23 cellular contexts compared by ENCODE assay signal in the genomic region with DNA sequence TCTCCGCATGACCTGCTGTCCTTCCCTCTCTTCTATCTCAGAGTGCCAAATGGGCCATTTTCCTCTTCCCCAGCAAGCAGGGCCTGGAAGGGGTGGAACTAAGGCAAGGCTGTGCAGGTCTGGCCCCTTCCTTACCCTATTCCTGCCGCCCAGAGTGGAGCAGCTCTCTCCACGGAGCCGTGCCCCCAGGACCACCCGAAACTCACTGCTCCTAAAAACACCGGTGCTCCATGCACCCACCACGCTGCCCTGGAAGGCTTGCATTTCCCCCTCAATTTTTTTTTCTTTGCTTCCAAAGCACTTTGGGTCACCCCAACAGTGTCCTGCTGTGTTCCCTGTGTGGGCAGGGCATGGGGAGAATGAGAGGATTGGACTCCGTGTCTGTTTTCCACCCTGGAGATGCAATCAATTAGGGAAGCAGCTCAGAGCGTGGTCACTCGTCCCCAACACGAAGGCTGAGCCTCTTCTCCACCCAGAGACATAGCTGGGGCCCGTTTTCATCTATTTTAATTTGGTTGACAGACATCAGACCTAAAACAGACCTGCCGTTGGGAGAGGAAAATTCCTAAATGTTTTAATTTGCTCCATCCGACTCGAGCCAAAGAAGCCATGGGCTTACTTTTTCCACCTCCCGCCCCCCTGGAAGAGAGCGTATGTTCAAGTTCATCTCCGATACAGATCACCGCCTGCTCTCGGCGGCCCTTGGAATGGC. TPM values are rescaled to one million over a fixed set of nuclear protein-coding genes. Genes with fewer than 3 reads are reported as not detected.
"Had no signal": no experiment of that assay in that cellular context is flagged by ENCODE, and none has a peak within 500 bp of the region (broad histone marks: within the 10 kb centered on the region; RNA-seq: fewer than 3 reads in every experiment).

No MANE protein-coding gene starts in this region.

- H3K36me3 ChIP-seq: breast epithelium, gastroesophageal sphincter, heart right ventricle, ovary, tibial artery, uterus had no signal

- ATAC-seq: activated T-cell treated with anti-CD3 and anti-CD28 coated beads, Interleukin-2, amount 50 U/mL, for 72 hours; gastroesophageal sphincter; heart right ventricle; stimulated activated naive B cell treated with anti-CD40 and anti-IgM and Interleukin-4, amounts not matched to agents 10 μg/mL and 1 μg/mL and 100 μg/mL, for 72 hours; T-cell had no signal

- H3K27ac Mint-ChIP-seq: activated naive CD8-positive, alpha-beta T cell treated with anti-CD3 and anti-CD28 coated beads, Interleukin-2, amount 10 ng/mL, durations not matched to agents 7 days and 5 days; activated T-cell treated with anti-CD3 and anti-CD28 coated beads, Interleukin-2, amount 50 U/mL, for 72 hours; stimulated activated naive B cell treated with anti-CD40 and anti-IgM and Interleukin-4, amounts not matched to agents 10 μg/mL and 1 μg/mL and 100 μg/mL, for 72 hours; T-cell had no signal

- H3K27ac ChIP-seq: breast epithelium, gastroesophageal sphincter, heart right ventricle, ovary, tibial artery, uterus had no signal

- H3K36me3 Mint-ChIP-seq: activated naive CD8-positive, alpha-beta T cell treated with anti-CD3 and anti-CD28 coated beads, Interleukin-2, amount 10 ng/mL, durations not matched to agents 7 days and 5 days; stimulated activated naive B cell treated with anti-CD40 and anti-IgM and Interleukin-4, amounts not matched to agents 10 μg/mL and 1 μg/mL and 100 μg/mL, for 72 hours; T-cell had no signal

- H3K4me3 ChIP-seq: breast epithelium, gastroesophageal sphincter, heart right ventricle, ovary, tibial artery, uterus had no signal

- H3K9me3 Mint-ChIP-seq: activated naive CD8-positive, alpha-beta T cell treated with anti-CD3 and anti-CD28 coated beads, Interleukin-2, amount 10 ng/mL, durations not matched to agents 7 days and 5 days; activated T-cell treated with anti-CD3 and anti-CD28 coated beads, Interleukin-2, amount 50 U/mL, for 72 hours; stimulated activated naive B cell treated with anti-CD40 and anti-IgM and Interleukin-4, amounts not matched to agents 10 μg/mL and 1 μg/mL and 100 μg/mL, for 72 hours; T-cell had no signal

- H3K27me3 Mint-ChIP-seq: activated naive CD8-positive, alpha-beta T cell treated with anti-CD3 and anti-CD28 coated beads, Interleukin-2, amount 10 ng/mL, durations not matched to agents 7 days and 5 days had no signal

- H3K4me1 Mint-ChIP-seq: activated naive CD8-positive, alpha-beta T cell treated with anti-CD3 and anti-CD28 coated beads, Interleukin-2, amount 10 ng/mL, durations not matched to agents 7 days and 5 days; stimulated activated naive B cell treated with anti-CD40 and anti-IgM and Interleukin-4, amounts not matched to agents 10 μg/mL and 1 μg/mL and 100 μg/mL, for 72 hours; T-cell had no signal

- H3K4me1 ChIP-seq: breast epithelium, gastroesophageal sphincter, heart right ventricle, tibial artery, uterus had no signal

- H3K4me3 Mint-ChIP-seq: activated naive CD8-positive, alpha-beta T cell treated with anti-CD3 and anti-CD28 coated beads, Interleukin-2, amount 10 ng/mL, durations not matched to agents 7 days and 5 days; activated T-cell treated with anti-CD3 and anti-CD28 coated beads, Interleukin-2, amount 50 U/mL, for 72 hours; stimulated activated naive B cell treated with anti-CD40 and anti-IgM and Interleukin-4, amounts not matched to agents 10 μg/mL and 1 μg/mL and 100 μg/mL, for 72 hours; T-cell had no signal

- DNase-seq: activated CD4-positive, alpha-beta T cell treated with anti-CD3 and anti-CD28 coated beads, Interleukin-2, amount 50 U/mL, for 4 hours; activated CD4-positive, CD25-positive, alpha-beta regulatory T cell treated with anti-CD3 and anti-CD28 coated beads, Interleukin-2, amount 50 U/mL, for 72 hours; activated naive CD4-positive, alpha-beta T cell; activated naive CD8-positive, alpha-beta T cell treated with anti-CD3 and anti-CD28 coated beads, Interleukin-2, amount 10 ng/mL, durations not matched to agents 7 days and 5 days; activated T-cell treated with anti-CD3 and anti-CD28 coated beads, Interleukin-2, amount 50 U/mL, for 72 hours; erythroblast; heart right ventricle; stimulated activated CD4-positive, alpha-beta T cell treated with anti-CD3 and anti-CD28 coated beads, Interleukin-15, amount 100 ng/mL, for 24 hours; stimulated activated CD4-positive, alpha-beta T cell treated with anti-CD3 and anti-CD28 coated beads, Interleukin-4, amount 100 ng/mL, for 1 hour; stimulated activated naive B cell treated with anti-CD40 and anti-IgM and Interleukin-4, amounts not matched to agents 10 μg/mL and 1 μg/mL and 100 μg/mL, for 72 hours; T-cell; T1000 had no signal

- H3K9me3 ChIP-seq: breast epithelium, gastroesophageal sphincter, heart right ventricle, ovary, tibial artery, uterus had no signal

- H3K27me3 ChIP-seq: ovary, uterus had no signal

RNA-seq across cellular contexts. Expression of gene MEG3, which starts 48.4 kb away (rescaled TPM):
- total RNA-seq: activated naive CD8-positive, alpha-beta T cell treated with anti-CD3 and anti-CD28 coated beads, Interleukin-2, amount 10 ng/mL, durations not matched to agents 7 days and 5 days; activated T-cell treated with anti-CD3 and anti-CD28 coated beads, Interleukin-2, amount 50 U/mL, for 72 hours; chondrocyte; SK-MEL-5 had no signal
- polyA plus RNA-seq: neural cell had no signal

RNA-seq across cellular contexts. Expression of gene DLK1, which starts 50.8 kb away (rescaled TPM):
- total RNA-seq: activated naive CD8-positive, alpha-beta T cell treated with anti-CD3 and anti-CD28 coated beads, Interleukin-2, amount 10 ng/mL, durations not matched to agents 7 days and 5 days; activated T-cell treated with anti-CD3 and anti-CD28 coated beads, Interleukin-2, amount 50 U/mL, for 72 hours; dermis microvascular lymphatic vessel endothelial cell; gastroesophageal sphincter; lung microvascular endothelial cell; subcutaneous adipose tissue had no signal
